In genomic region chr3:107413264-107413663, GRCh38 we compare ENCODE assay signal across 23 cellular contexts. TPM values are rescaled to one million over a fixed set of nuclear protein-coding genes. Genes with fewer than 3 reads are reported as not detected.
"Had no signal": no experiment of that assay in that cellular context is flagged by ENCODE, and none has a peak within 500 bp of the region (broad histone marks: within the 10 kb centered on the region; RNA-seq: fewer than 3 reads in every experiment).

No MANE protein-coding gene starts in this region.

- H3K27ac Mint-ChIP-seq: dendritic cell treated with granulocyte-macrophage colony-stimulating factor and Interleukin-4, amounts not matched to agents 40 ng/mL and 50 ng/mL, for 4 days; stimulated activated naive B cell treated with anti-CD40 and anti-IgM and Interleukin-4, amounts not matched to agents 10 μg/mL and 1 μg/mL and 100 μg/mL, for 72 hours; type B pancreatic cell had no signal

- H3K36me3 Mint-ChIP-seq: type B pancreatic cell had no signal

- H3K4me3 ChIP-seq: esophagus muscularis mucosa, right atrium auricular region, sigmoid colon, skin epidermis, suprapubic skin, thyroid gland had no signal

- H3K4me3 Mint-ChIP-seq: dendritic cell treated with granulocyte-macrophage colony-stimulating factor and Interleukin-4, amounts not matched to agents 40 ng/mL and 50 ng/mL, for 4 days; naive thymus-derived CD8-positive, alpha-beta T cell; stimulated activated naive B cell treated with anti-CD40 and anti-IgM and Interleukin-4, amounts not matched to agents 10 μg/mL and 1 μg/mL and 100 μg/mL, for 72 hours; type B pancreatic cell had no signal

- H3K9me3 ChIP-seq: sigmoid colon, suprapubic skin, thyroid gland had no signal

- H3K27me3 Mint-ChIP-seq: dendritic cell treated with granulocyte-macrophage colony-stimulating factor and Interleukin-4, amounts not matched to agents 40 ng/mL and 50 ng/mL, for 4 days; stimulated activated naive B cell treated with anti-CD40 and anti-IgM and Interleukin-4, amounts not matched to agents 10 μg/mL and 1 μg/mL and 100 μg/mL, for 72 hours; type B pancreatic cell had no signal

- H3K27ac ChIP-seq: esophagus muscularis mucosa, right atrium auricular region, sigmoid colon, skin epidermis, suprapubic skin, thyroid gland had no signal

- H3K27me3 ChIP-seq: esophagus muscularis mucosa, right atrium auricular region, sigmoid colon, suprapubic skin, thyroid gland had no signal

- H3K36me3 ChIP-seq: esophagus muscularis mucosa, right atrium auricular region, sigmoid colon, suprapubic skin, thyroid gland had no signal

- H3K4me1 ChIP-seq: esophagus muscularis mucosa, right atrium auricular region, sigmoid colon, suprapubic skin, thyroid gland had no signal

- DNase-seq: cerebellar nuclear complex; head of caudate nucleus; hippocampal formation; kidney glomerular epithelial cell; naive thymus-derived CD8-positive, alpha-beta T cell; sigmoid colon; stimulated activated CD4-positive, alpha-beta T cell treated with anti-CD3 and anti-CD28 coated beads, Interleukin-2, amount 100 ng/mL, for 24 hours; stimulated activated CD4-positive, alpha-beta T cell treated with anti-CD3 and anti-CD28 coated beads, Interleukin-4, amount 100 ng/mL, for 4 hours; stimulated activated naive B cell treated with anti-CD40 and anti-IgM and Interleukin-4, amounts not matched to agents 10 μg/mL and 1 μg/mL and 100 μg/mL, for 72 hours; thyroid gland had no signal

- ATAC-seq: naive thymus-derived CD8-positive, alpha-beta T cell; stimulated activated naive B cell treated with anti-CD40 and anti-IgM and Interleukin-4, amounts not matched to agents 10 μg/mL and 1 μg/mL and 100 μg/mL, for 72 hours had no signal

RNA-seq across cellular contexts. Expression of gene CCDC54, which starts 36.0 kb away (rescaled TPM):
- total RNA-seq: esophagus muscularis mucosa; fibroblast of villous mesenchyme; liver; lung microvascular endothelial cell; mesenteric fat pad; mononuclear cell; naive thymus-derived CD8-positive, alpha-beta T cell; osteocyte; right atrium auricular region; sigmoid colon; suprapubic skin had no signal
- polyA plus RNA-seq: naive thymus-derived CD8-positive, alpha-beta T cell; neural cell; sigmoid colon had no signal
